In the genomic region with DNA sequence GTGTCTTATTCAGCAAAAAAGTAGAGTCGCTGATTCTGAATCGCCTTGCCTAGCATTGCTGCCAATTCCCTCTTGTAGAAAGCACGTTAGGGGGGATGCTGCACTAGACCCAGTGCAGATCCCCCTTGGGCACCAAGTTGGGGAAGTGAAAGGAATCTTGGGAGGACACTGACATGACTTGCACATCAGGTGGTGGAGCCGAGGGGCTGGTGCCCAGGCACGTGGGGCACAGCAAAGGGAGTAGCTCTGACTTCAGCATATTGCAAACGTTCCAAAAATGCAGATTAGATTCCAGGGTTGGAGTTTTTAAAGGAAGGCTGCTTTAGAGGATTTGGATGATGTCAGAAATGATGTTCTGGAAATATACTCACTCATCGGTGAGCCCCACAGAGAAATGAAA, we compare ENCODE assay signal across 21 cellular contexts. TPM values are rescaled to one million over a fixed set of nuclear protein-coding genes. Genes with fewer than 3 reads are reported as not detected.
DNase-seq lines count a peak whose midpoint lies in the region; ATAC-seq and TF ChIP-seq lines count a peak whose summit lies in the region.
"Had no signal": no experiment of that assay in that cellular context is flagged by ENCODE, and none has a peak within 500 bp of the region (broad histone marks: within the 10 kb centered on the region; RNA-seq: fewer than 3 reads in every experiment).

No MANE protein-coding gene starts in this region.

- no peak overlapping the region for H3K27ac ChIP-seq in esophagus squamous epithelium
- H3K27ac ChIP-seq: left ventricle myocardium inferior, suprapubic skin had no signal

- H3K4me3 ChIP-seq in MG63 (no peak overlapping the region), fibroblast of pulmonary artery (replicated peaks; ENCODE audit: low read depth, low read length) (no peak overlapping the region), esophagus squamous epithelium (no peak overlapping the region)
- H3K4me3 ChIP-seq: HAP-1, left ventricle myocardium inferior, suprapubic skin had no signal

- H3K4me1 ChIP-seq in esophagus squamous epithelium, result no peaks in the 10 kb centered on the region
- H3K4me1 ChIP-seq: HAP-1, left ventricle myocardium inferior, suprapubic skin had no signal

- 47 to 49% methylated on average over 5 to 7 of the region's 7 CpGs for WGBS in esophagus squamous epithelium, 2 donors

- H3K27ac Mint-ChIP-seq in brain, result peak overlapping the region; percentile 76 to 97 (median 94)
- H3K27ac Mint-ChIP-seq: activated T-cell treated with anti-CD3 and anti-CD28 coated beads, Interleukin-2, amount 50 U/mL, for 24 hours; stimulated activated effector memory CD8-positive, alpha-beta T cell treated with anti-CD3 and anti-CD28 coated beads, Interleukin-12 subunit alpha, Interleukin-12 subunit beta, amount 100 ng/mL, for 72 hours had no signal

- intact Hi-C loops in esophagus squamous epithelium (cut with DNase I), result no loop called here

- H3K36me3 ChIP-seq in MG63, result no peaks in the 10 kb centered on the region
- no peaks in the 10 kb centered on the region for H3K36me3 ChIP-seq in esophagus squamous epithelium
- H3K36me3 ChIP-seq: HAP-1, left ventricle myocardium inferior, suprapubic skin had no signal

- peak; percentile 8 for DNase-seq in MG63
- DNase-seq in fibroblast of pulmonary artery (ENCODE audit: low read depth), result peak; percentile 29
- peak; percentile 26 for DNase-seq in stromal cell of bone marrow (ENCODE audit: low read depth)
- no peak for DNase-seq in esophagus squamous epithelium (lab: John Stamatoyannopoulos, UW)
- DNase-seq in stimulated activated CD4-positive, alpha-beta T cell treated with anti-CD3 and anti-CD28 coated beads, Interleukin-2, amount 100 ng/mL, for 24 hours, result no peak
- DNase-seq: activated naive CD4-positive, alpha-beta T cell; activated T-cell treated with anti-CD3 and anti-CD28 coated beads, Interleukin-2, amount 50 U/mL, for 24 hours; KBM-7; left ventricle myocardium inferior; NCI-H146; NCI-H526; stimulated activated CD4-positive, alpha-beta T cell treated with anti-CD3 and anti-CD28 coated beads, Interleukin-1b, Interleukin-23, amount 100 ng/mL, for 48 hours; T1000 had no signal

- no peaks in the 10 kb centered on the region for H3K9me3 Mint-ChIP-seq in brain
- H3K9me3 Mint-ChIP-seq: activated T-cell treated with anti-CD3 and anti-CD28 coated beads, Interleukin-2, amount 50 U/mL, for 24 hours; stimulated activated effector memory CD8-positive, alpha-beta T cell treated with anti-CD3 and anti-CD28 coated beads, Interleukin-12 subunit alpha, Interleukin-12 subunit beta, amount 100 ng/mL, for 72 hours had no signal

- TF ChIP-seq CTCF in brain (conservative IDR thresholded peaks at IDR 0.05) (no peak), fibroblast of pulmonary artery (IDR thresholded peaks at IDR 0.05; ENCODE audit: low read length, missing control alignments) (no peak), esophagus squamous epithelium (IDR thresholded peaks at IDR 0.05) (no peak)

- H3K4me1 Mint-ChIP-seq in brain, result peaks cover 79% of the 10 kb centered on the region
- H3K4me1 Mint-ChIP-seq: nephron; stimulated activated effector memory CD8-positive, alpha-beta T cell treated with anti-CD3 and anti-CD28 coated beads, Interleukin-12 subunit alpha, Interleukin-12 subunit beta, amount 100 ng/mL, for 72 hours had no signal

- H3K4me3 Mint-ChIP-seq in brain, result peak overlapping the region; percentile 53 to 82 (median 74)
- H3K4me3 Mint-ChIP-seq: activated T-cell treated with anti-CD3 and anti-CD28 coated beads, Interleukin-2, amount 50 U/mL, for 24 hours; nephron; stimulated activated effector memory CD8-positive, alpha-beta T cell treated with anti-CD3 and anti-CD28 coated beads, Interleukin-12 subunit alpha, Interleukin-12 subunit beta, amount 100 ng/mL, for 72 hours had no signal

- H3K9me3 ChIP-seq in MG63 (no peaks in the 10 kb centered on the region), esophagus squamous epithelium (no peaks in the 10 kb centered on the region)
- H3K9me3 ChIP-seq: HAP-1, left ventricle myocardium inferior, suprapubic skin had no signal

- no peak for ATAC-seq in GM21717 (IDR thresholded peaks at IDR 0.05; ENCODE audit: unreplicated experiment)
- no peak for ATAC-seq in HG02884 (IDR thresholded peaks at IDR 0.05; ENCODE audit: unreplicated experiment)
- ATAC-seq: stimulated activated effector memory CD8-positive, alpha-beta T cell treated with anti-CD3 and anti-CD28 coated beads, Interleukin-12 subunit alpha, Interleukin-12 subunit beta, amount 100 ng/mL, for 72 hours had no signal

- no peak for TF ChIP-seq POLR2A in esophagus squamous epithelium (IDR thresholded peaks at IDR 0.05)

- H3K36me3 Mint-ChIP-seq in brain, result peaks cover 21% of the 10 kb centered on the region
- H3K36me3 Mint-ChIP-seq: stimulated activated effector memory CD8-positive, alpha-beta T cell treated with anti-CD3 and anti-CD28 coated beads, Interleukin-12 subunit alpha, Interleukin-12 subunit beta, amount 100 ng/mL, for 72 hours had no signal

- no peaks in the 10 kb centered on the region for H3K27me3 Mint-ChIP-seq in brain

- no peaks in the 10 kb centered on the region for H3K27me3 ChIP-seq in MG63
- no peaks in the 10 kb centered on the region for H3K27me3 ChIP-seq in esophagus squamous epithelium
- H3K27me3 ChIP-seq: suprapubic skin had no signal

RNA-seq across cellular contexts. Expression of gene GPM6B, which starts 47.4 kb away (rescaled TPM):
- total RNA-seq in MG63 (2014; rRNA removed; shearing (Covaris generic); ENCODE audit: low replicate concordance), result 0.16 TPM in 1 of 2 replicates, not detected in the other
- 228 TPM for polyA plus RNA-seq in brain (ENCODE audit: insufficient read depth, low read depth, low replicate concordance)
- total RNA-seq in esophagus squamous epithelium, result 1 to 10 TPM; 2.4 to 7.4 (median 5.3) TPM
- total RNA-seq: HT-29 had no signal

Comparison
In these comparisons a context has a peak if more than half of its experiments do, and no peak if none do; other contexts are left out.
1. DNase-seq: peak in MG63 (single experiment), fibroblast of pulmonary artery (single experiment) and stromal cell of bone marrow (single experiment); none in esophagus squamous epithelium (single experiment) and stimulated activated CD4-positive, alpha-beta T cell treated with anti-CD3 and anti-CD28 coated beads, Interleukin-2, amount 100 ng/mL, for 24 hours (0 of 2).